ENCODE assay signal across 1 cellular context in the genomic region with DNA sequence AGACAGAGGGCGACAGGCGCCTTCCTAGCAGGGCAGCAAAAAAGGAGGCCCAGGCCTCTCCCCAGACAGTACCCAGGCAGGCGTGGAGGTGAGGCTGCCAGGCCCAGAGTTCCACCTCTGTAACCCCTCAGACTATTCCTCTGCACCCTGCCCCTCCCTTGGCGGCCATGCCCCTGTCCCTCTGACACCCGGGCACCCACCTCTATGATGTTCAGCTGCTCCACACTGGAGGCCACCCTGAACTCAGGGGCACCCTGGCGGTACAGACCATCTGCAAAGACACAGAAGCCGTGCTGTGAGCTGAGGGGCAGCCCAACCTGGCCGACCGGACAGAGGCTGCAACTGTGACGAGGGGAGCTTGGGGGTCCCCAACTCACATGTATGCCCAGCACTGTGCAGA.
TF ChIP-seq lines count a peak whose summit lies in the region.

No MANE protein-coding gene starts in this region.

TF ChIP-seq in K562, 482 proteins besides CTCF, POLR2A, EP300 and RAD21:
- TF ChIP-seq XRCC4 (IDR thresholded peaks at IDR 0.05; ENCODE audit: extremely low read depth, insufficient read depth, insufficient read length) = no peak
- TF ChIP-seq MCM7 (IDR thresholded peaks at IDR 0.05) = no peak
- TF ChIP-seq RBFOX2 (IDR thresholded peaks at IDR 0.05; ENCODE audit: low read depth, low read length) = no peak
- TF ChIP-seq BCOR (IDR thresholded peaks at IDR 0.05) = no peak
- no peak for TF ChIP-seq MCM3 (IDR thresholded peaks at IDR 0.05)
- no peak for TF ChIP-seq NONO (IDR thresholded peaks at IDR 0.05; ENCODE audit: low read depth in 2 of 2, low read length in 1 of 2)
- TF ChIP-seq MGA (IDR thresholded peaks at IDR 0.05) = no peak
- no peak for TF ChIP-seq KLF6 (CRISPR knock-in tag; IDR thresholded peaks at IDR 0.05; ENCODE audit: borderline replicate concordance)
- TF ChIP-seq MYNN (IDR thresholded peaks at IDR 0.05) = no peak
- TF ChIP-seq MYNN (CRISPR knock-in tag; IDR thresholded peaks at IDR 0.05) = no peak
- TF ChIP-seq, protein P1, sequence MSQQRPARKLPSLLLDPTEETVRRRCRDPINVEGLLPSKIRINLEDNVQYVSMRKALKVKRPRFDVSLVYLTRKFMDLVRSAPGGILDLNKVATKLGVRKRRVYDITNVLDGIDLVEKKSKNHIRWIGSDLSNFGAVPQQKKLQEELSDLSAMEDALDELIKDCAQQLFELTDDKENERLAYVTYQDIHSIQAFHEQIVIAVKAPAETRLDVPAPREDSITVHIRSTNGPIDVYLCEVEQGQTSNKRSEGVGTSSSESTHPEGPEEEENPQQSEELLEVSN (IDR thresholded peaks at IDR 0.05; ENCODE audit: borderline replicate concordance in 1 of 2, extremely low read depth in 1 of 2, insufficient read depth in 1 of 2, insufficient read length in 1 of 2, low read depth in 1 of 2, low read length in 1 of 2, poor library complexity in 1 of 2, severe bottlenecking in 1 of 2) = no peak
- TF ChIP-seq RFX7 (CRISPR knock-in tag; IDR thresholded peaks at IDR 0.05) = no peak
- TF ChIP-seq ZNF561 (CRISPR knock-in tag; conservative IDR thresholded peaks at IDR 0.05) = no peak
- no peak for TF ChIP-seq TAL1 (IDR thresholded peaks at IDR 0.05)
- no peak for TF ChIP-seq PRMT5 (CRISPR knock-in tag; IDR thresholded peaks at IDR 0.05)
- TF ChIP-seq, protein P2, sequence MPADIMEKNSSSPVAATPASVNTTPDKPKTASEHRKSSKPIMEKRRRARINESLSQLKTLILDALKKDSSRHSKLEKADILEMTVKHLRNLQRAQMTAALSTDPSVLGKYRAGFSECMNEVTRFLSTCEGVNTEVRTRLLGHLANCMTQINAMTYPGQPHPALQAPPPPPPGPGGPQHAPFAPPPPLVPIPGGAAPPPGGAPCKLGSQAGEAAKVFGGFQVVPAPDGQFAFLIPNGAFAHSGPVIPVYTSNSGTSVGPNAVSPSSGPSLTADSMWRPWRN (IDR thresholded peaks at IDR 0.05; ENCODE audit: low read depth) = no peak
- TF ChIP-seq STAG1 (CRISPR knock-in tag; IDR thresholded peaks at IDR 0.05; ENCODE audit: borderline replicate concordance) = no peak
